In the genomic region with DNA sequence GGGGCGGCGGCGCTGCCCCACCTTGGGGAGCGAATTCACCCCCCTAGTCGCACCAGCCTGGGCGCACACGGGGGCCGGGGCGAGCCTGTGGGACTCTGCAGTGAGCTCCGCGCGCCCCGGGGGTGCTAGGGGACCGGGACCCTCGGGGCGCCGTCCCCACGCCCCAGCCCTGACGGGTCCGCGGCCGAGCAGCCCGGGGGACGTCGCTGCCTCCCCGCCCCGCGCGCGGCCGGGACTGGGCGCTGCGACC, we compare ENCODE assay signal across 8 cellular contexts. TPM values are rescaled to one million over a fixed set of nuclear protein-coding genes. Genes with fewer than 3 reads are reported as not detected.
DNase-seq lines count a peak whose midpoint lies in the region; ATAC-seq and TF ChIP-seq lines count a peak whose summit lies in the region.

No MANE protein-coding gene starts in this region.

- TF ChIP-seq CTCF in kidney epithelial cell (IDR thresholded peaks at IDR 0.05; ENCODE audit: insufficient read depth, low read length, poor library complexity, severe bottlenecking) (no peak), thoracic aorta (IDR thresholded peaks at IDR 0.05) (no peak)

- in situ Hi-C loops in ACHN (cut with HindIII; ENCODE audit: low pct_ligation_motif_present, low pct_unique_long_range_greater_than_20kb, low sequenced_read_pairs): no loop called here

- H3K27me3 Mint-ChIP-seq in activated CD8-positive, alpha-beta memory T cell treated with anti-CD3 and anti-CD28 coated beads, Interleukin-2, amount 10 ng/mL, durations not matched to agents 7 days and 5 days: peaks cover 20% of the 10 kb centered on the region
- peaks cover 29% of the 10 kb centered on the region for H3K27me3 Mint-ChIP-seq in activated naive CD4-positive, alpha-beta T cell treated with anti-CD3 and anti-CD28 coated beads, Interleukin-2, amount 10 ng/mL, durations not matched to agents 7 days and 5 days

- CTCF ChIA-PET in activated CD8-positive, alpha-beta memory T cell treated with anti-CD3 and anti-CD28 coated beads, Interleukin-2, amount 10 ng/mL, durations not matched to agents 7 days and 5 days (lab: Charles Lee): interaction anchor here (1.4 kb wide), 1 partner anchor 17 kb away, joined by 6 read pairs; no protein-coding TSS in a partner anchor
- CTCF ChIA-PET in activated naive CD4-positive, alpha-beta T cell treated with anti-CD3 and anti-CD28 coated beads, Interleukin-2, amount 10 ng/mL, durations not matched to agents 7 days and 5 days (lab: Charles Lee): no interaction called here

- no peaks in the 10 kb centered on the region for H3K9me3 ChIP-seq in thoracic aorta

- H3K36me3 Mint-ChIP-seq in activated CD8-positive, alpha-beta memory T cell treated with anti-CD3 and anti-CD28 coated beads, Interleukin-2, amount 10 ng/mL, durations not matched to agents 7 days and 5 days: no peaks in the 10 kb centered on the region
- no peaks in the 10 kb centered on the region for H3K36me3 Mint-ChIP-seq in activated naive CD4-positive, alpha-beta T cell treated with anti-CD3 and anti-CD28 coated beads, Interleukin-2, amount 10 ng/mL, durations not matched to agents 7 days and 5 days

- intact Hi-C loops in posterior cingulate gyrus (cut with DNase I): loop anchor here (10.0 kb wide), 2 partner anchors 700 to 970 kb away; a partner anchor contains a TSS

- H3K4me1 Mint-ChIP-seq in activated CD8-positive, alpha-beta memory T cell treated with anti-CD3 and anti-CD28 coated beads, Interleukin-2, amount 10 ng/mL, durations not matched to agents 7 days and 5 days: peaks cover 20% of the 10 kb centered on the region
- peaks cover 17% of the 10 kb centered on the region for H3K4me1 Mint-ChIP-seq in activated naive CD4-positive, alpha-beta T cell treated with anti-CD3 and anti-CD28 coated beads, Interleukin-2, amount 10 ng/mL, durations not matched to agents 7 days and 5 days

- H3K9me3 Mint-ChIP-seq in activated CD8-positive, alpha-beta memory T cell treated with anti-CD3 and anti-CD28 coated beads, Interleukin-2, amount 10 ng/mL, durations not matched to agents 7 days and 5 days (ENCODE audit: low read depth): no peaks in the 10 kb centered on the region
- no peaks in the 10 kb centered on the region for H3K9me3 Mint-ChIP-seq in activated naive CD4-positive, alpha-beta T cell treated with anti-CD3 and anti-CD28 coated beads, Interleukin-2, amount 10 ng/mL, durations not matched to agents 7 days and 5 days

- H3K36me3 ChIP-seq in kidney epithelial cell (ENCODE audit: control insufficient read depth, insufficient read depth, low read length) (no peaks in the 10 kb centered on the region), thoracic aorta (no peaks in the 10 kb centered on the region)

- no peak overlapping the region for H3K27ac ChIP-seq in thoracic aorta

- H3K27ac Mint-ChIP-seq in activated CD8-positive, alpha-beta memory T cell treated with anti-CD3 and anti-CD28 coated beads, Interleukin-2, amount 10 ng/mL, durations not matched to agents 7 days and 5 days: no peak overlapping the region
- peak overlapping the region; percentile 43 for H3K27ac Mint-ChIP-seq in activated naive CD4-positive, alpha-beta T cell treated with anti-CD3 and anti-CD28 coated beads, Interleukin-2, amount 10 ng/mL, durations not matched to agents 7 days and 5 days

- H3K27me3 ChIP-seq in kidney epithelial cell (ENCODE audit: control insufficient read depth, insufficient read depth, low read length): no peaks in the 10 kb centered on the region
- H3K27me3 ChIP-seq in thoracic aorta (replicated peaks; ENCODE audit: insufficient read depth): no peaks in the 10 kb centered on the region

- ATAC-seq in activated CD8-positive, alpha-beta memory T cell treated with anti-CD3 and anti-CD28 coated beads, Interleukin-2, amount 10 ng/mL, durations not matched to agents 7 days and 5 days: no peak
- no peak for ATAC-seq in thoracic aorta (ENCODE audit: insufficient number of reproducible peaks, low FRiP score, low read depth)
- ATAC-seq in HG03095 (IDR thresholded peaks at IDR 0.05; ENCODE audit: unreplicated experiment): no peak

- H3K4me3 Mint-ChIP-seq in activated CD8-positive, alpha-beta memory T cell treated with anti-CD3 and anti-CD28 coated beads, Interleukin-2, amount 10 ng/mL, durations not matched to agents 7 days and 5 days: peak overlapping the region; percentile 80
- peak overlapping the region; percentile 80 for H3K4me3 Mint-ChIP-seq in activated naive CD4-positive, alpha-beta T cell treated with anti-CD3 and anti-CD28 coated beads, Interleukin-2, amount 10 ng/mL, durations not matched to agents 7 days and 5 days

- peak overlapping the region; percentile 60 for H3K4me3 ChIP-seq in kidney epithelial cell (ENCODE audit: low read depth, low read length)
- peak overlapping the region; percentile 84 for H3K4me3 ChIP-seq in thoracic aorta

- DNase-seq in activated CD8-positive, alpha-beta memory T cell treated with anti-CD3 and anti-CD28 coated beads, Interleukin-2, amount 10 ng/mL, durations not matched to agents 7 days and 5 days: no peak
- DNase-seq in activated CD8-positive, alpha-beta memory T cell treated with anti-CD3 and anti-CD28 coated beads, Interleukin-2, amount 50 U/mL, for 48 hours: no peak
- DNase-seq in activated naive CD4-positive, alpha-beta T cell treated with anti-CD3 and anti-CD28 coated beads, Interleukin-2, amount 10 ng/mL, durations not matched to agents 7 days and 5 days: no peak
- DNase-seq in kidney epithelial cell (ENCODE audit: low read depth) (no peak), thoracic aorta (ENCODE audit: low spot score) (no peak), posterior cingulate gyrus (no peak), ACHN (no peak)

- H3K4me1 ChIP-seq in thoracic aorta (ENCODE audit: control insufficient read depth in 1 of 2, low read depth in 2 of 2): peaks cover 17 to 26% of the 10 kb centered on the region in 2 donors

RNA-seq across cellular contexts. Expression of a gene that starts 0.5 kb away (rescaled TPM):
- total RNA-seq in activated CD8-positive, alpha-beta memory T cell treated with anti-CD3 and anti-CD28 coated beads, Interleukin-2, amount 10 ng/mL, durations not matched to agents 7 days and 5 days: 10 to 100 TPM in 1 of 2 experiments, 1 to 10 TPM in 1; 6.5 to 13.6 TPM
- total RNA-seq in kidney epithelial cell (70.6 and 82.4 TPM in 2 replicates), thoracic aorta (10 to 100 TPM; 39.3 to 45.2 TPM)

RNA-seq across cellular contexts. Expression of a gene that starts 54.4 kb away (rescaled TPM):
- under 1 TPM in 1 of 2 experiments, not detected in 1; 0.47 TPM for total RNA-seq in activated CD8-positive, alpha-beta memory T cell treated with anti-CD3 and anti-CD28 coated beads, Interleukin-2, amount 10 ng/mL, durations not matched to agents 7 days and 5 days
- total RNA-seq in kidney epithelial cell (6.3 and 8.0 TPM in 2 replicates), thoracic aorta (1 to 10 TPM; 2.8 to 7.3 TPM)
